In the genomic region with DNA sequence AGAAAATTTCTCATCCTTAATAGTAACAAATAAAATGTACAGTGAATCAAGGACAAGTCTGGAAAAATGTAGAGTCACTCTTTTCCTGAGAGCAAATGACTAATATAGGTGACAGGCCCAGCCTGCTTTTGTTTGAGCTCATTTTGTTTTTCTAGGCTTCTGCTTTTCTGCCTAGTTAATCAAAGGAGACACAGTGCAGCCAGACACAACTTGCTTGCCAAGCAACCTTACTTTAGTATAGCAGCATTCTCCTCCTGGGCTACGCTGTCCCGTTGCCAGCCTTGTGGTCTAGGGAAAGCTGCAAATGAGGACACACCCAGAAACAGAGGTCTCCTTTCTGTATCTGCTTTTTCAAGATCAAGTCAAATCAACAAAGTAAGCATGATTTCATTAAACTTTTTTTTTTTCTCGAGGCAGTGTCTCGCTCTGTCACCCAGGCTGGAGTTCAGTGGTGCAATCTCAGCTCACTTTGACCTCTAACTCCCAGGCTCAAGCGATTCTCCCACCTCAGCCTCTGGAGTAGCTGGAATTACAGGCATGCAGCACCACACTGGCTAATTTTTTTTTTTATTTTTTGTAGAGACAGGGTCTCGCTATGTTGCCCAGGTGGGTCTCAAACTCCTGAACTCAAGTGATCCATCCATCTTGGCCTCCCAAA, we compare ENCODE assay signal across 10 cellular contexts. TPM values are rescaled to one million over a fixed set of nuclear protein-coding genes. Genes with fewer than 3 reads are reported as not detected.
DNase-seq lines count a peak whose midpoint lies in the region; ATAC-seq, FAIRE-seq and TF ChIP-seq lines count a peak whose summit lies in the region.
"Had no signal": no experiment of that assay in that cellular context is flagged by ENCODE, and none has a peak within 500 bp of the region (broad histone marks: within the 10 kb centered on the region; RNA-seq: fewer than 3 reads in every experiment).

No MANE protein-coding gene starts in this region.

- TF ChIP-seq CTCF in endothelial cell of umbilical vein (IDR thresholded peaks at IDR 0.05; ENCODE audit: extremely low read depth in 1 of 2, insufficient read depth in 1 of 2, low read depth in 1 of 2, low read length in 2 of 2) (no peak), HepG2 (CRISPR knock-in tag; IDR thresholded peaks at IDR 0.05) (no peak), tibial nerve (IDR thresholded peaks at IDR 0.05) (no peak), natural killer cell (IDR thresholded peaks at IDR 0.05) (no peak)

- WGBS in HepG2 (ENCODE audit: low lambda C conversion rate), result 33% methylated on average over 6 of the region's 6 CpGs
- 49 to 52% methylated on average over 6 of the region's 6 CpGs for WGBS in tibial nerve, 2 donors

- in situ Hi-C loops in HepG2 (cut with HindIII; ENCODE audit: extremely low pct_ligation_motif_present, low pct_unique_long_range_greater_than_20kb), result no loop called here

- no peaks in the 10 kb centered on the region for H3K9me3 ChIP-seq in endothelial cell of umbilical vein (replicated peaks; ENCODE audit: control insufficient read depth, insufficient read depth, low read length)
- H3K9me3 ChIP-seq in HepG2 (ENCODE audit: low read length), result no peaks in the 10 kb centered on the region
- no peaks in the 10 kb centered on the region for H3K9me3 ChIP-seq in tibial nerve

- no peaks in the 10 kb centered on the region for H3K9me1 ChIP-seq in endothelial cell of umbilical vein (replicated peaks; ENCODE audit: control insufficient read depth, extremely low read depth, insufficient read depth, low read length)

- H3K27me3 ChIP-seq in endothelial cell of umbilical vein (ENCODE audit: control insufficient read depth in 2 of 2, insufficient read depth in 2 of 2, low read length in 2 of 2) (no peaks in the 10 kb centered on the region), HepG2 (ENCODE audit: control insufficient read depth in 1 of 2, insufficient read depth in 2 of 2, low read length in 2 of 2) (no peaks in the 10 kb centered on the region), tibial nerve (no peaks in the 10 kb centered on the region)

- TF ChIP-seq POLR2A in endothelial cell of umbilical vein (IDR thresholded peaks at IDR 0.05; ENCODE audit: low read depth, low read length) (no peak), HepG2 (IDR thresholded peaks at IDR 0.05; ENCODE audit: insufficient read depth in 1 of 2, low read depth in 2 of 2, low read length in 2 of 2) (no peak), tibial nerve (IDR thresholded peaks at IDR 0.05) (no peak)

- peak overlapping the region; percentile 79 for H3K27ac ChIP-seq in endothelial cell of umbilical vein (ENCODE audit: insufficient read depth, low read depth, low read length)
- H3K27ac ChIP-seq in HepG2 (ENCODE audit: extremely low read length, insufficient read depth, low read length), result no peak overlapping the region
- no peak overlapping the region for H3K27ac ChIP-seq in tibial nerve

- H3K27me3 Mint-ChIP-seq in natural killer cell (ENCODE audit: low read depth in 2 of 2), result no peaks in the 10 kb centered on the region
- H3K27me3 Mint-ChIP-seq in activated T-helper 1 cell treated with anti-CD3 and anti-CD28 coated beads, Interleukin-12 subunit alpha, Interleukin-12 subunit beta, Interleukin-2, Interleukin-4 antibody, amounts not matched to agents 30 ng/mL and 10 ng/mL and 1 ng/mL, durations not matched to agents 14 hours and 24 hours and 36 hours (ENCODE audit: insufficient read depth), result peaks cover 2% of the 10 kb centered on the region

- FAIRE-seq in endothelial cell of umbilical vein (lab: Jason Lieb, UNC), result peak; percentile 89
- peak; percentile 43 for FAIRE-seq in HepG2 (lab: Jason Lieb, UNC)

- no peaks in the 10 kb centered on the region for H3K36me3 Mint-ChIP-seq in natural killer cell
- peaks cover 1% of the 10 kb centered on the region for H3K36me3 Mint-ChIP-seq in activated T-helper 1 cell treated with anti-CD3 and anti-CD28 coated beads, Interleukin-12 subunit alpha, Interleukin-12 subunit beta, Interleukin-2, Interleukin-4 antibody, amounts not matched to agents 30 ng/mL and 10 ng/mL and 1 ng/mL, durations not matched to agents 14 hours and 24 hours and 36 hours (ENCODE audit: low read depth)

- TF ChIP-seq RAD21 in HepG2 (CRISPR knock-in tag; IDR thresholded peaks at IDR 0.05), result no peak

- no peak for TF ChIP-seq EP300 in HepG2 (IDR thresholded peaks at IDR 0.05; ENCODE audit: low read depth in 2 of 2, low read length in 2 of 2)
- no peak for TF ChIP-seq EP300 in HepG2 (CRISPR knock-in tag; IDR thresholded peaks at IDR 0.05; ENCODE audit: borderline replicate concordance)
- TF ChIP-seq EP300 in tibial nerve (IDR thresholded peaks at IDR 0.05), result no peak

- no peak overlapping the region for H3K4me3 Mint-ChIP-seq in natural killer cell
- H3K4me3 Mint-ChIP-seq in activated T-helper 1 cell treated with anti-CD3 and anti-CD28 coated beads, Interleukin-12 subunit alpha, Interleukin-12 subunit beta, Interleukin-2, Interleukin-4 antibody, amounts not matched to agents 30 ng/mL and 10 ng/mL and 1 ng/mL, durations not matched to agents 14 hours and 24 hours and 36 hours, result no peak overlapping the region

- H3K36me3 ChIP-seq in endothelial cell of umbilical vein (ENCODE audit: control insufficient read depth in 2 of 2, extremely low read depth in 1 of 2, insufficient read depth in 2 of 2, low read length in 2 of 2), result peaks cover 0 to 3% of the 10 kb centered on the region in 2 experiments
- peaks cover 0 to 2% of the 10 kb centered on the region in 2 experiments; a peak in 1 of 5 replicates for H3K36me3 ChIP-seq in HepG2 (replicated peaks in 1 of 2; ENCODE audit: control insufficient read depth in 1 of 2, insufficient read depth in 2 of 2, low read length in 2 of 2)
- peaks cover 0 to 14% (median 0%) of the 10 kb centered on the region in 3 donors for H3K36me3 ChIP-seq in tibial nerve

- BruUV-seq in endothelial cell of umbilical vein (replicated peaks; lab: Mats Ljungman, UMichigan) (no TSS peak), HepG2 (replicated peaks; lab: Mats Ljungman, UMichigan) (no TSS peak)

- ATAC-seq in HepG2 (peak; percentile 66), natural killer cell (no peak), HG03432 (IDR thresholded peaks at IDR 0.05; ENCODE audit: unreplicated experiment) (no peak)
- ATAC-seq: Panc1 had no signal

- no peaks in the 10 kb centered on the region for H3K4me1 Mint-ChIP-seq in natural killer cell
- no peaks in the 10 kb centered on the region for H3K4me1 Mint-ChIP-seq in activated T-helper 1 cell treated with anti-CD3 and anti-CD28 coated beads, Interleukin-12 subunit alpha, Interleukin-12 subunit beta, Interleukin-2, Interleukin-4 antibody, amounts not matched to agents 30 ng/mL and 10 ng/mL and 1 ng/mL, durations not matched to agents 14 hours and 24 hours and 36 hours (ENCODE audit: low read depth)

- DNase-seq in OCI-M1 (lab: John Stamatoyannopoulos, UW), result peak; percentile 67
- peak; percentile 90 for DNase-seq in endothelial cell of umbilical vein (ENCODE audit: low read depth, low spot score)
- DNase-seq in HepG2 (ENCODE audit: low spot score), result no peak
- peak; percentile 42 to 61 for DNase-seq in tibial nerve (ENCODE audit: low spot score in 2 of 2)
- DNase-seq in natural killer cell, result no peak
- DNase-seq in activated T-helper 1 cell treated with anti-CD3 and anti-CD28 coated beads, Interleukin-12 subunit alpha, Interleukin-12 subunit beta, Interleukin-2, Interleukin-4 antibody, amounts not matched to agents 30 ng/mL and 10 ng/mL and 1 ng/mL, durations not matched to agents 14 hours and 24 hours and 36 hours (ENCODE audit: low spot score), result no peak
- DNase-seq: NCI-H1105; stimulated activated naive CD4-positive, alpha-beta T cell treated with Interleukin-2 at 50 U/mL for 16 hours had no signal

- H3K4me1 ChIP-seq in endothelial cell of umbilical vein (ENCODE audit: control insufficient read depth, extremely low read depth, insufficient read depth, low read length), result peaks cover 15% of the 10 kb centered on the region
- no peaks in the 10 kb centered on the region for H3K4me1 ChIP-seq in HepG2 (ENCODE audit: insufficient read depth, low read length)
- peaks cover 0 to 12% (median 2%) of the 10 kb centered on the region in 4 donors for H3K4me1 ChIP-seq in tibial nerve

- H2AFZ ChIP-seq in endothelial cell of umbilical vein (ENCODE audit: low read depth, low read length) (peak overlapping the region; percentile 58), HepG2 (ENCODE audit: low read length) (no peak overlapping the region)

- intact Hi-C loops in endothelial cell of umbilical vein (cut with micrococcal nuclease), result loop anchor here (1.0 kb wide), 1 partner anchor 31 kb away; no protein-coding TSS in a partner anchor
- intact Hi-C loops in HepG2 (cut with micrococcal nuclease; ENCODE audit: unreplicated experiment), result no loop called here
- intact Hi-C loops in natural killer cell (cut with micrococcal nuclease), result no loop called here
- intact Hi-C loops in activated T-helper 1 cell treated with anti-CD3 and anti-CD28 coated beads, Interleukin-12 subunit alpha, Interleukin-12 subunit beta, Interleukin-2, Interleukin-4 antibody, amounts not matched to agents 30 ng/mL and 10 ng/mL and 1 ng/mL, durations not matched to agents 14 hours and 24 hours and 36 hours (cut with micrococcal nuclease), result no loop called here

- no peaks in the 10 kb centered on the region for H4K20me1 ChIP-seq in endothelial cell of umbilical vein (replicated peaks; ENCODE audit: control insufficient read depth, extremely low read depth, insufficient read depth, low read length)
- H4K20me1 ChIP-seq in HepG2 (ENCODE audit: insufficient read depth, low read length), result no peaks in the 10 kb centered on the region

- H3K4me2 ChIP-seq in endothelial cell of umbilical vein (ENCODE audit: insufficient read depth, low read length) (peak overlapping the region; percentile 43), HepG2 (ENCODE audit: low read depth, low read length) (no peak overlapping the region)

- H3K27ac Mint-ChIP-seq in natural killer cell, result no peak overlapping the region
- no peak overlapping the region for H3K27ac Mint-ChIP-seq in activated T-helper 1 cell treated with anti-CD3 and anti-CD28 coated beads, Interleukin-12 subunit alpha, Interleukin-12 subunit beta, Interleukin-2, Interleukin-4 antibody, amounts not matched to agents 30 ng/mL and 10 ng/mL and 1 ng/mL, durations not matched to agents 14 hours and 24 hours and 36 hours

- POLR2A ChIA-PET in endothelial cell of umbilical vein (lab: Charles Lee) (no interaction called here), HepG2 (lab: Yijun Ruan, JAX) (no interaction called here)

- H3K9me3 Mint-ChIP-seq in natural killer cell, result no peaks in the 10 kb centered on the region
- H3K9me3 Mint-ChIP-seq in activated T-helper 1 cell treated with anti-CD3 and anti-CD28 coated beads, Interleukin-12 subunit alpha, Interleukin-12 subunit beta, Interleukin-2, Interleukin-4 antibody, amounts not matched to agents 30 ng/mL and 10 ng/mL and 1 ng/mL, durations not matched to agents 14 hours and 24 hours and 36 hours, result no peaks in the 10 kb centered on the region

- H3K4me3 ChIP-seq in endothelial cell of umbilical vein (replicated peaks in 1 of 3; ENCODE audit: insufficient read depth in 1 of 3, low read depth in 1 of 3, low read length in 3 of 3), result no peak overlapping the region
- no peak overlapping the region for H3K4me3 ChIP-seq in HepG2 (replicated peaks in 1 of 3; ENCODE audit: insufficient read depth in 1 of 3, low read depth in 2 of 3, low read length in 3 of 3)
- H3K4me3 ChIP-seq in tibial nerve, result no peak overlapping the region

- CTCF ChIA-PET in endothelial cell of umbilical vein (lab: Charles Lee), result interaction anchor here (0.6 to 2.6 kb wide), 9 partner anchors 9 to 252 kb away, joined by 3 to 12 read pairs (median 4); no protein-coding TSS in a partner anchor
- CTCF ChIA-PET in HepG2 (lab: Yijun Ruan, JAX; ENCODE audit: low intra/inter-chr PET ratio, low total read pairs), result no interaction called here

- dilution Hi-C loops in endothelial cell of umbilical vein (cut with MboI; ENCODE audit: extremely low pct_ligation_motif_present, low sequenced_read_pairs), result no loop called here

- no peaks in the 10 kb centered on the region for H3K79me2 ChIP-seq in endothelial cell of umbilical vein (ENCODE audit: control insufficient read depth, insufficient read depth, low read length)
- H3K79me2 ChIP-seq in HepG2 (ENCODE audit: insufficient read depth, low read length), result no peaks in the 10 kb centered on the region

- H3K9ac ChIP-seq in endothelial cell of umbilical vein (replicated peaks; ENCODE audit: extremely low read depth, insufficient read depth, low read length), result peak overlapping the region; percentile 46
- no peak overlapping the region for H3K9ac ChIP-seq in HepG2 (ENCODE audit: insufficient read depth, low read depth, low read length)

RNA-seq across cellular contexts. Expression of gene GINS3, which starts 17.2 kb away (rescaled TPM):
- total RNA-seq in endothelial cell of umbilical vein (24.1 and 29.0 TPM in 2 replicates), HepG2 (2016; rRNA removed; fragmentation: Illumina TruSeq; extraction: Trizol) (19.3 and 28.4 TPM in 2 replicates), tibial nerve (1 to 10 TPM; 1.5 to 5.7 (median 2.7) TPM), natural killer cell (1 to 10 TPM; 1.4 to 3.5 (median 2.2) TPM)
- polyA plus RNA-seq in endothelial cell of umbilical vein (17.2 and 17.3 TPM in 2 replicates), HepG2 (2011; rRNA removed) (5.4 and 6.5 TPM in 2 replicates)
- polyA plus RNA-seq in endothelial cell of umbilical vein (2011; cell fraction: cytosol; rRNA removed), result 21.3 and 23.1 TPM in 2 replicates
- 14.6 and 17.6 TPM in 2 replicates for polyA plus RNA-seq in endothelial cell of umbilical vein (2011; cell fraction: nucleus; rRNA removed)
- polyA plus RNA-seq in endothelial cell of umbilical vein (2012), result 21.9 TPM in 2 replicates
- 19.4 and 21.2 TPM in 2 replicates for polyA minus RNA-seq in endothelial cell of umbilical vein
- polyA minus RNA-seq in endothelial cell of umbilical vein (2011; cell fraction: cytosol; rRNA and poly(A)+ RNA removed), result 14.4 TPM
- 9.4 and 11.0 TPM in 2 replicates for polyA minus RNA-seq in endothelial cell of umbilical vein (2011; cell fraction: nucleus; rRNA and poly(A)+ RNA removed)
- total RNA-seq in HepG2 (2016; cell fraction: cytosol; rRNA removed; fragmentation: Illumina TruSeq; extraction: Trizol; ENCODE audit: low read depth), result 4.4 and 4.7 TPM in 2 replicates
- total RNA-seq in HepG2 (2016; cell fraction: insoluble cytoplasmic fraction; rRNA removed; fragmentation: Illumina TruSeq; extraction: Trizol), result 20.6 and 28.8 TPM in 2 replicates
- 12.4 TPM in 2 replicates for total RNA-seq in HepG2 (2016; cell fraction: membrane; rRNA removed; fragmentation: Illumina TruSeq; extraction: Trizol)
- total RNA-seq in HepG2 (2016; cell fraction: nucleus; rRNA removed; fragmentation: Illumina TruSeq; extraction: Trizol), result 10.8 and 11.4 TPM in 2 replicates
- 4.5 and 4.8 TPM in 2 replicates for polyA plus RNA-seq in HepG2 (2011; cell fraction: cytosol; rRNA removed)
- 2.4 and 3.0 TPM in 2 replicates for polyA plus RNA-seq in HepG2 (2011; cell fraction: nucleus; rRNA removed)
- polyA plus RNA-seq in HepG2 (2012), result 2.6 and 4.9 TPM in 2 replicates
- 2.3 and 2.7 TPM in 2 replicates for polyA plus RNA-seq in HepG2 (2016; cell fraction: cytosol; fragmentation: Illumina TruSeq; extraction: Trizol; ENCODE audit: low read depth)
- 32.3 and 33.0 TPM in 2 replicates for polyA plus RNA-seq in HepG2 (2016; cell fraction: insoluble cytoplasmic fraction; fragmentation: Illumina TruSeq; extraction: Trizol; ENCODE audit: low read depth)
- polyA plus RNA-seq in HepG2 (2016; cell fraction: membrane; fragmentation: Illumina TruSeq; extraction: Trizol; ENCODE audit: low read depth), result 5.0 and 6.1 TPM in 2 replicates
- polyA plus RNA-seq in HepG2 (2016; cell fraction: nucleus; fragmentation: Illumina TruSeq; extraction: Trizol; ENCODE audit: insufficient read depth, low read depth), result 13.6 and 14.2 TPM in 2 replicates
- polyA minus RNA-seq in HepG2 (2011; rRNA and poly(A)+ RNA removed; ENCODE audit: low replicate concordance), result 6.5 and 30.3 TPM in 2 replicates
- 2.4 and 3.4 TPM in 2 replicates for polyA minus RNA-seq in HepG2 (2011; cell fraction: cytosol; rRNA and poly(A)+ RNA removed)
- polyA minus RNA-seq in HepG2 (2011; cell fraction: nucleus; rRNA and poly(A)+ RNA removed), result 3.1 and 3.5 TPM in 2 replicates
- total RNA-seq in activated T-helper 1 cell treated with anti-CD3 and anti-CD28 coated beads, Interleukin-12 subunit alpha, Interleukin-12 subunit beta, Interleukin-2, Interleukin-4 antibody, amounts not matched to agents 30 ng/mL and 10 ng/mL and 1 ng/mL, durations not matched to agents 14 hours and 24 hours and 36 hours, result 23.8 and 25.3 TPM in 2 replicates

Comparison
In these comparisons a context has a peak if more than half of its experiments do, and no peak if none do; other contexts are left out.
1. DNase-seq: peak in OCI-M1 (single experiment), endothelial cell of umbilical vein (single experiment) and tibial nerve (2 of 2); none in HepG2 (single experiment), natural killer cell (single experiment) and activated T-helper 1 cell treated with anti-CD3 and anti-CD28 coated beads, Interleukin-12 subunit alpha, Interleukin-12 subunit beta, Interleukin-2, Interleukin-4 antibody, amounts not matched to agents 30 ng/mL and 10 ng/mL and 1 ng/mL, durations not matched to agents 14 hours and 24 hours and 36 hours (single experiment).